Comparison of ENCODE assay signal across 22 cellular contexts in the genomic region with DNA sequence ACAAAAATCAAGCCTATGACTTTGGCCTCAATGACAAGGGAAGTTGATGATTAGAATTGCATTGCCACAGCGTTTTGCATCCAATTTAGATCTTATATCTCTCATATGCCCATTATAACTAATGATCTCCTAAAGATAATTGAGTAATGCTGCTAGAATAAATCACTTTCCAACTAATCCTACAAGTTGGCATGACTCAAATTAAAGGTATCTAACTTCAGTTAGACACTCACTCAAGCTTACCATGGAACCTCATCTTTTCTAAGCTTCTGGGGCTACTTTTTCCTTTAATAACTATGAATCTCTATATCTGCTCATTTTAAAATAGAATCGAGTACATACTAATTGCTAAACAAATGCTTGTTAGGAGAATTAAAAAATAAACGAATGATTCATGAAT.
"Had no signal": no experiment of that assay in that cellular context is flagged by ENCODE, and none has a peak within 500 bp of the region (broad histone marks: within the 10 kb centered on the region; RNA-seq: fewer than 3 reads in every experiment).

No MANE protein-coding gene starts in this region.

- ATAC-seq: activated naive CD4-positive, alpha-beta T cell treated with anti-CD3 and anti-CD28 coated beads, Interleukin-2, amount 50 U/mL, for 72 hours; activated naive CD8-positive, alpha-beta T cell treated with anti-CD3 and anti-CD28 coated beads, Interleukin-2, amount 50 U/mL, for 24 hours; activated T-cell treated with anti-CD3 and anti-CD28 coated beads, Interleukin-2, amount 50 U/mL, for 4 hours had no signal

- H3K4me1 ChIP-seq: Peyer's patch had no signal

- H3K27ac ChIP-seq: brain microvascular endothelial cell, Peyer's patch, RWPE1 had no signal

- H3K9me3 ChIP-seq: Peyer's patch had no signal

- H3K27me3 ChIP-seq: brain microvascular endothelial cell, Peyer's patch had no signal

- DNase-seq: activated B cell treated with CpG ODN at 0.5 μM for 24 hours; activated CD4-positive, alpha-beta memory T cell treated with anti-CD3 and anti-CD28 coated beads for 36 hours; activated CD4-positive, alpha-beta T cell treated with anti-CD3 and anti-CD28 coated beads for 1 hour; activated CD4-positive, alpha-beta T cell treated with anti-CD3 and anti-CD28 coated beads, Interleukin-2, amount 10 ng/mL, durations not matched to agents 7 days and 5 days; activated CD8-positive, alpha-beta memory T cell treated with anti-CD3 and anti-CD28 coated beads for 24 hours; activated effector memory CD4-positive, alpha-beta T cell treated with anti-CD3 and anti-CD28 coated beads, Interleukin-2, amount 50 U/mL, for 16 hours; activated naive CD4-positive, alpha-beta T cell treated with Interleukin-2 at 50 U/mL for 16 hours; activated naive CD8-positive, alpha-beta T cell treated with anti-CD3 and anti-CD28 coated beads, Interleukin-2, amount 50 U/mL, for 24 hours; activated T-cell treated with anti-CD3 and anti-CD28 coated beads, Interleukin-2, amount 50 U/mL, for 4 hours; brain microvascular endothelial cell; caudate nucleus; MM.1S; NCI-H1105; NCI-H1436; NCI-H1694 treated with DMSO at 0.1 percent for 48 hours; NCI-H2029 treated with DMSO at 0.1 percent for 48 hours; NCI-H446 treated with DMSO at 0.1 percent for 48 hours; NCI-H524 treated with DMSO at 0.1 percent for 48 hours; Peyer's patch; SHP77 treated with DMSO at 0.1 percent for 48 hours had no signal

- H3K36me3 ChIP-seq: brain microvascular endothelial cell, Peyer's patch had no signal

- H3K4me3 ChIP-seq: Peyer's patch had no signal
